6 cellular contexts compared by ENCODE assay signal in the genomic region with DNA sequence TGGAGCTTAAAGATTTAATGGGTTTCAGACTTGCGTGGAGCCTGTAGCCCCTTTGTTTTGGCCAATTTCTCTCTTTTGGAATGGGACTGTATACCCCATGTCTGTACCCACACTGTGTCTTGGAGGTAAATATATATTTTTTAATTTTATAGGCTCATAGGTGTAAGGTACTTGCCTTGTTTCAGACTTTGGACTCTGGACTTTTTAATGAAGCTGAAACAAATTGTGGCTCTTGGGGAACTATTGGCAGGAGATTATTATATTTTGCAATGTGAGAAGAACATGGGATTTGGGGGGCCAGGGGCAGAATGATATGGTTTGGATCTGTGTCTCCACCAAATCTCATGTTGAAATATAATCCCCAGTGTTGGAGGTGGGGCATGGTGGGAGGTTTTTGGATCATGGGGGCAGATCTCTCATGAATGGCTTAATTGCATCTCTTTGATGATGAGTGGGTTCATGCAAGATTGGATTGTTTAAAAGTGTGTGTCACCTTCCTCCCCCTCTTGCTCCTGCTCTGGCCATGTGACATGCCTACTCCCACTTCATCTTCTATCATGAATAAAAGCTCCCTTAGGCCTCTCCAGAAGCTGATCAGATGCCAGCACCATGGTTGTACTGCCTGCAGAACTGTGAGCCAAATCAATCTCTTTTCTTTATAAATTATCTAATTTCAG.
"Had no signal": no experiment of that assay in that cellular context is flagged by ENCODE, and none has a peak within 500 bp of the region (broad histone marks: within the 10 kb centered on the region; RNA-seq: fewer than 3 reads in every experiment).

No MANE protein-coding gene starts in this region.

- H3K36me3 Mint-ChIP-seq: IgD-negative memory B cell had no signal

- H3K9me3 ChIP-seq: HAP-1 had no signal

- H3K27ac Mint-ChIP-seq: GM23338, IgD-negative memory B cell had no signal

- H3K27me3 Mint-ChIP-seq: IgD-negative memory B cell had no signal

- H3K4me3 Mint-ChIP-seq: GM23338, IgD-negative memory B cell had no signal

- ATAC-seq: GM23338, HCT116 had no signal

- H3K36me3 ChIP-seq: HAP-1 had no signal

- H3K4me3 ChIP-seq: GM23338, HAP-1 had no signal

- H3K4me1 Mint-ChIP-seq: GM23338, IgD-negative memory B cell had no signal

- H3K4me1 ChIP-seq: HAP-1 had no signal

- H3K4me2 ChIP-seq: GM23338 had no signal

- H2AFZ ChIP-seq: GM23338 had no signal

- DNase-seq: H7, KBM-7 had no signal
